9 cellular contexts compared by ENCODE assay signal in genomic region chr9:85716031-85716877, GRCh38. TPM values are rescaled to one million over a fixed set of nuclear protein-coding genes. Genes with fewer than 3 reads are reported as not detected.
DNase-seq lines count a peak whose midpoint lies in the region; ATAC-seq, FAIRE-seq and TF ChIP-seq lines count a peak whose summit lies in the region.
"Had no signal": no experiment of that assay in that cellular context is flagged by ENCODE, and none has a peak within 500 bp of the region (broad histone marks: within the 10 kb centered on the region; RNA-seq: fewer than 3 reads in every experiment).

No MANE protein-coding gene starts in this region.

- peak overlapping the region; percentile 47 to 75 (median 52) for H3K27ac ChIP-seq in upper lobe of left lung

- 56 to 59% methylated on average over 5 of the region's 5 CpGs for WGBS in upper lobe of left lung, 2 donors

- TF ChIP-seq POLR2A in upper lobe of left lung (IDR thresholded peaks at IDR 0.05) = no peak

- peaks cover 12% of the 10 kb centered on the region for H3K36me3 Mint-ChIP-seq in activated CD4-positive, alpha-beta memory T cell treated with anti-CD3 and anti-CD28 coated beads for 36 hours

- H3K9me3 ChIP-seq in upper lobe of left lung = no peaks in the 10 kb centered on the region

- CTCF ChIA-PET in activated CD4-positive, alpha-beta memory T cell treated with anti-CD3 and anti-CD28 coated beads for 36 hours (lab: Charles Lee) = interaction anchor here (1.3 kb wide), 1 partner anchor 18 kb away, joined by 7 read pairs; no protein-coding TSS in a partner anchor

- H3K36me3 ChIP-seq in upper lobe of left lung = no peaks in the 10 kb centered on the region

- peaks cover 25% of the 10 kb centered on the region for H3K4me1 Mint-ChIP-seq in activated CD4-positive, alpha-beta memory T cell treated with anti-CD3 and anti-CD28 coated beads for 36 hours (ENCODE audit: low read depth)

- intact Hi-C loops in activated CD4-positive, alpha-beta memory T cell treated with anti-CD3 and anti-CD28 coated beads for 36 hours (cut with micrococcal nuclease) = no loop called here

- no peak overlapping the region for H3K4me3 ChIP-seq in upper lobe of left lung

- no peak for TF ChIP-seq EP300 in upper lobe of left lung (IDR thresholded peaks at IDR 0.05)

- POLR2A ChIA-PET in activated CD4-positive, alpha-beta memory T cell treated with anti-CD3 and anti-CD28 coated beads for 36 hours (lab: Charles Lee) = no interaction called here

- peaks cover 7% of the 10 kb centered on the region for H3K9me3 Mint-ChIP-seq in activated CD4-positive, alpha-beta memory T cell treated with anti-CD3 and anti-CD28 coated beads for 36 hours

- peak in 1 of 6 experiments; percentile 14 for TF ChIP-seq CTCF in upper lobe of left lung (IDR thresholded peaks at IDR 0.05)

- peak overlapping the region; percentile 10 for H3K27ac Mint-ChIP-seq in activated CD4-positive, alpha-beta memory T cell treated with anti-CD3 and anti-CD28 coated beads for 36 hours

- no peaks in the 10 kb centered on the region for H3K27me3 Mint-ChIP-seq in activated CD4-positive, alpha-beta memory T cell treated with anti-CD3 and anti-CD28 coated beads for 36 hours

- DNase-seq in CD1c-positive myeloid dendritic cell (ENCODE audit: extremely low spot score) (peak; percentile 75), upper lobe of left lung (no peak), urothelium cell line (ENCODE audit: low spot score) (no peak), occipital lobe (lab: John Stamatoyannopoulos, UW) (no peak)
- DNase-seq in activated CD4-positive, alpha-beta memory T cell treated with anti-CD3 and anti-CD28 coated beads for 36 hours = no peak
- DNase-seq: right cardiac atrium had no signal

- FAIRE-seq in urothelium cell line (lab: Jason Lieb, UNC) = no peak

- H3K27me3 ChIP-seq in upper lobe of left lung = no peaks in the 10 kb centered on the region

- H3K4me1 ChIP-seq in upper lobe of left lung = peaks cover 0 to 9% (median 6%) of the 10 kb centered on the region in 4 donors

- ATAC-seq in GM19043 (IDR thresholded peaks at IDR 0.05; ENCODE audit: low read depth, unreplicated experiment) (peak; percentile 50), HG03159 (IDR thresholded peaks at IDR 0.05; ENCODE audit: unreplicated experiment) (peak; percentile 60), upper lobe of left lung (ENCODE audit: low FRiP score in 2 of 2) (peak; percentile 43 to 53), HG03139 (IDR thresholded peaks at IDR 0.05; ENCODE audit: unreplicated experiment) (no peak)

- H3K4me3 Mint-ChIP-seq in activated CD4-positive, alpha-beta memory T cell treated with anti-CD3 and anti-CD28 coated beads for 36 hours = no peak overlapping the region

RNA-seq across cellular contexts. Expression of gene AGTPBP1, which starts 25.5 kb away (rescaled TPM):
- 10 to 100 TPM; 38.6 to 41.6 TPM for total RNA-seq in activated CD4-positive, alpha-beta memory T cell treated with anti-CD3 and anti-CD28 coated beads for 36 hours
- 10 to 100 TPM; 27.3 to 65.2 (median 40.4) TPM for total RNA-seq in upper lobe of left lung
- 473 TPM for total RNA-seq in occipital lobe
